ENCODE assay signal across 11 cellular contexts in the genomic region with DNA sequence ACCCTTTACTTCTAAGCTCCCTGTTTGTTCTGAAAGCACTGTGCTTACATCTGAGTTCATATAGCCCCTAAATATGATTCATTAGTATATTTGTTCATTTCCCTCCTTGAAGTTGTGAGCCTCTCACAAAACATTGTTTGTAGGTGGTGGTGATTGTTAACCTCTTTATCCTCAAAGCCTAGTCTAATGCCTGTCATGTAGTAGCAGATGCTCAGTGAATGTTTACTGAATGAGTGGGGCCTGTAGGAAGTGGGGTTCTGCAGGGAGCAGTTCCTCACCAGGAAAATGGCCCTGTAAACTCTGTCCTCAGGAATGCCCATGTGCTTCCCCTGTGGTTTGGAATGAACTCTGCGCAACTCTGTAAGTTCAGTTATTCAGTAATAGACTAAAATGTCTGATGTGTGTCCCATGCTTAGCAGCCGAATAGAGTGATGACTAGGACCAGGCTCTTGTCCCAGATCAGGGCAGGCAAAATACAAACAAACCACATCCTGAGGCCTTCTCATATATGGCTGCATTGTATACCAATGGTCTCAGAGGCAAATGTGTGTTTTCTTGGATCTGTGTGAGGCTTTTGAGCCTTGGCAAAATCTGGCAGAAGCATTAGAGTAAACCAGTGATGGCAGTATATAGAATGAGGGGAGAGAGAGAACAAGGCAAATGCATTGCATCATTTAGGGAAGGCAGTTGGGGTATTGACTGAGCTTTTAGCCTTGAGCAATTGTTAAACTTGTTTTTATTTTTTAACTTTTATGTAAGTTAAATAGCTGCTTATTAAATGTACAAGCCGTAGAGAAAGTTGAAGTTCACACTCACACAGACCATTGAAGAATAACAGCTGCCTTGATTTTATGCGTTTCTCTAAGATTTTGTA.
DNase-seq lines count a peak whose midpoint lies in the region; ATAC-seq, FAIRE-seq and TF ChIP-seq lines count a peak whose summit lies in the region.
"Had no signal": no experiment of that assay in that cellular context is flagged by ENCODE, and none has a peak within 500 bp of the region (broad histone marks: within the 10 kb centered on the region; RNA-seq: fewer than 3 reads in every experiment).

No MANE protein-coding gene starts in this region.

- H3K27ac Mint-ChIP-seq in stimulated activated naive CD8-positive, alpha-beta T cell treated with anti-CD3 and anti-CD28 coated beads, Interleukin-15, amount 100 ng/mL, for 72 hours: no peak overlapping the region
- H3K27ac Mint-ChIP-seq: natural killer cell treated with Interleukin-12 subunit alpha and Interleukin-12 subunit beta and Interleukin-15 and Interleukin-18, amount 100 ng/mL, for 72 hours had no signal

- no peaks in the 10 kb centered on the region for H3K27me3 ChIP-seq in breast epithelium
- no peaks in the 10 kb centered on the region for H3K27me3 ChIP-seq in left lung
- no peaks in the 10 kb centered on the region for H3K27me3 ChIP-seq in tibial nerve

- TF ChIP-seq POLR2A in breast epithelium (IDR thresholded peaks at IDR 0.05) (no peak), tibial nerve (IDR thresholded peaks at IDR 0.05) (no peak), GM12892 (IDR thresholded peaks at IDR 0.05; ENCODE audit: low read depth, low read length) (no peak)

- intact Hi-C loops in breast epithelium (cut with DNase I; ENCODE audit: low total_unique reads) (no loop called here), left lung (cut with DNase I) (no loop called here)

- no peaks in the 10 kb centered on the region for H3K9me3 Mint-ChIP-seq in stimulated activated naive CD8-positive, alpha-beta T cell treated with anti-CD3 and anti-CD28 coated beads, Interleukin-15, amount 100 ng/mL, for 72 hours
- H3K9me3 Mint-ChIP-seq: natural killer cell treated with Interleukin-12 subunit alpha and Interleukin-12 subunit beta and Interleukin-15 and Interleukin-18, amount 100 ng/mL, for 72 hours had no signal

- no peak for FAIRE-seq in GM12892 (lab: Jason Lieb, UNC)

- H3K36me3 ChIP-seq in breast epithelium (no peaks in the 10 kb centered on the region), left lung (peaks cover 0 to 5% of the 10 kb centered on the region in 2 donors), tibial nerve (peaks cover 0 to 48% (median 0%) of the 10 kb centered on the region in 3 donors)

- no peaks in the 10 kb centered on the region for H3K4me1 Mint-ChIP-seq in stimulated activated naive CD8-positive, alpha-beta T cell treated with anti-CD3 and anti-CD28 coated beads, Interleukin-15, amount 100 ng/mL, for 72 hours

- H3K9me3 ChIP-seq in breast epithelium: no peaks in the 10 kb centered on the region
- no peaks in the 10 kb centered on the region for H3K9me3 ChIP-seq in left lung
- H3K9me3 ChIP-seq in tibial nerve: no peaks in the 10 kb centered on the region

- TF ChIP-seq EP300 in tibial nerve (IDR thresholded peaks at IDR 0.05): no peak

- H3K4me1 ChIP-seq in breast epithelium (peaks cover 0 to 13% of the 10 kb centered on the region in 2 donors), left lung (peaks cover 3 to 13% of the 10 kb centered on the region in 2 donors), tibial nerve (peaks cover 0 to 8% (median 3%) of the 10 kb centered on the region in 4 donors)

- DNase-seq in stimulated activated naive CD8-positive, alpha-beta T cell treated with anti-CD3 and anti-CD28 coated beads, Interleukin-15, amount 100 ng/mL, for 72 hours: no peak
- no peak for DNase-seq in stimulated activated naive CD8-positive, alpha-beta T cell treated with anti-CD3 and anti-CD28 coated beads, Interleukin-15, Interleukin-2, amounts not matched to agents 100 U/mL and 50 U/mL, for 24 hours
- DNase-seq in breast epithelium (ENCODE audit: low spot score in 2 of 2): no peak
- no peak for DNase-seq in left lung
- no peak for DNase-seq in tibial nerve (ENCODE audit: low spot score in 2 of 2)
- no peak for DNase-seq in GM12892 (ENCODE audit: insufficient read length)
- DNase-seq in DMS79 treated with DMSO at 0.1 percent for 48 hours (lab: John Stamatoyannopoulos, UW): no peak
- DNase-seq: AML-193, SIG-M5 had no signal

- H3K4me3 Mint-ChIP-seq in stimulated activated naive CD8-positive, alpha-beta T cell treated with anti-CD3 and anti-CD28 coated beads, Interleukin-15, amount 100 ng/mL, for 72 hours: no peak overlapping the region
- H3K4me3 Mint-ChIP-seq: natural killer cell treated with Interleukin-12 subunit alpha and Interleukin-12 subunit beta and Interleukin-15 and Interleukin-18, amount 100 ng/mL, for 72 hours had no signal

- H3K4me3 ChIP-seq in breast epithelium (no peak overlapping the region), left lung (no peak overlapping the region), tibial nerve (no peak overlapping the region)

- WGBS in tibial nerve, 2 donors: 69 to 80% methylated on average over 4 of the region's 4 CpGs

- peaks cover 4% of the 10 kb centered on the region for H3K27me3 Mint-ChIP-seq in stimulated activated naive CD8-positive, alpha-beta T cell treated with anti-CD3 and anti-CD28 coated beads, Interleukin-15, amount 100 ng/mL, for 72 hours

- ATAC-seq in stimulated activated naive CD8-positive, alpha-beta T cell treated with anti-CD3 and anti-CD28 coated beads, Interleukin-15, amount 100 ng/mL, for 72 hours: peak; percentile 43
- no peak for ATAC-seq in stimulated activated naive CD8-positive, alpha-beta T cell treated with anti-CD3 and anti-CD28 coated beads, Interleukin-15, Interleukin-2, amounts not matched to agents 100 U/mL and 50 U/mL, for 24 hours
- ATAC-seq in left lung (peak; percentile 36), HG02610 (IDR thresholded peaks at IDR 0.05; ENCODE audit: unreplicated experiment) (no peak)
- ATAC-seq: natural killer cell treated with Interleukin-12 subunit alpha and Interleukin-12 subunit beta and Interleukin-15 and Interleukin-18, amount 100 ng/mL, for 72 hours had no signal

- H3K27ac ChIP-seq in breast epithelium (peak overlapping the region; percentile 22 to 30), left lung (peak overlapping the region; percentile 37 to 57), tibial nerve (peak overlapping the region in 1 of 4 donors; percentile 33)

- TF ChIP-seq CTCF in breast epithelium (IDR thresholded peaks at IDR 0.05) (no peak), left lung (IDR thresholded peaks at IDR 0.05) (no peak), tibial nerve (IDR thresholded peaks at IDR 0.05) (no peak)

Comparison
In these comparisons a context has a peak if more than half of its experiments do, and no peak if none do; other contexts are left out.
1. ATAC-seq: peak in stimulated activated naive CD8-positive, alpha-beta T cell treated with anti-CD3 and anti-CD28 coated beads, Interleukin-15, amount 100 ng/mL, for 72 hours (single experiment) and left lung (single experiment); none in stimulated activated naive CD8-positive, alpha-beta T cell treated with anti-CD3 and anti-CD28 coated beads, Interleukin-15, Interleukin-2, amounts not matched to agents 100 U/mL and 50 U/mL, for 24 hours (single experiment) and HG02610 (single experiment).